ENCODE assay signal across 24 cellular contexts in the genomic region with DNA sequence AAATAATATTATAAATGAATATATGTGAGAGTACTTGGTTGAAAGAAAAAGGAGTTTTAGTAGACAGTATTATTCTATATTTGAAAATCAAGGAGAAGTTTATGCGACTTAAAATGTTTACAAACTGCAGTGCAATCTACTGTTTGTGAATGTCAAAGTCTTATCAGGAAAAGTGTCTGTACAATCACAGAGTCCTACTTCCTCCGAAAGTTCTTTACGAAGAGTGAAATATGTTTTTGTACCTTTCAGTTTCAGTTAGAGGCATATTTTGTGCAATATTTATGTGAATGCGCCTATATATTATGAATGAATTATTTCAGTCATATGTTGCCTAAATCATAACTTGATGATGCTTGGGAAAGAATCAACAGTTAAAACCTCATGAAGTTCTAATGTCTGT. TPM values are rescaled to one million over a fixed set of nuclear protein-coding genes. Genes with fewer than 3 reads are reported as not detected.
DNase-seq lines count a peak whose midpoint lies in the region; ATAC-seq, FAIRE-seq and TF ChIP-seq lines count a peak whose summit lies in the region.
"Had no signal": no experiment of that assay in that cellular context is flagged by ENCODE, and none has a peak within 500 bp of the region (broad histone marks: within the 10 kb centered on the region; RNA-seq: fewer than 3 reads in every experiment).

No MANE protein-coding gene starts in this region.

- peak overlapping the region; percentile 30 for H3K4me2 ChIP-seq in MM.1S (ENCODE audit: low read depth, low read length)
- peak overlapping the region; percentile 43 for H3K4me2 ChIP-seq in OCI-LY3 (ENCODE audit: low read length)
- no peak overlapping the region for H3K4me2 ChIP-seq in K562 (ENCODE audit: insufficient read depth, low read length)
- no peak overlapping the region for H3K4me2 ChIP-seq in osteoblast (ENCODE audit: insufficient read depth, low read length)
- H3K4me2 ChIP-seq: GM23338 had no signal

- POLR2A ChIA-PET in K562 (lab: Yijun Ruan, JAX) = interaction anchor here (0.6 to 0.7 kb wide), 2 partner anchors 29 to 143 kb away, joined by 3 read pairs; no protein-coding TSS in a partner anchor

- CTCF ChIA-PET in K562 (lab: Yijun Ruan, JAX; ENCODE audit: low intra/inter-chr PET ratio) = no interaction called here

- no peak for ATAC-seq in K562
- ATAC-seq: GM23338 had no signal

- peaks cover 12% of the 10 kb centered on the region for H3F3A ChIP-seq in MM.1S (ENCODE audit: insufficient read depth, low read length)

- DNase-seq in MM.1S (peak; percentile 60), K562 (ENCODE audit: extremely low read depth in 1 of 4, low spot score in 3 of 4) (no peak), tibial artery (no peak), NCI-H1092 (lab: John Stamatoyannopoulos, UW) (no peak), osteoblast (ENCODE audit: insufficient read length, low spot score, missing footprints) (no peak), globus pallidus (ENCODE audit: low spot score) (no peak)
- DNase-seq: ACHN; BE2C; C1 segment of cervical spinal cord; CD4-positive, CD25-positive, alpha-beta regulatory T cell; CD8-positive, alpha-beta memory T cell; COR-L47; HCEC 1CT; IMR-90 had no signal

- H2AFZ ChIP-seq in MM.1S (ENCODE audit: low read length) (no peak overlapping the region), OCI-LY3 (ENCODE audit: low read depth, low read length) (no peak overlapping the region), K562 (ENCODE audit: low read depth, low read length) (peak overlapping the region; percentile 4; the same call in 1 of the 2 replicates), osteoblast (ENCODE audit: low read length) (no peak overlapping the region)
- H2AFZ ChIP-seq: GM23338 had no signal

- TF ChIP-seq POLR2A in K562 (conservative IDR thresholded peaks at IDR 0.05) = no peak

- TF ChIP-seq RAD21 in K562 (CRISPR knock-in tag; conservative IDR thresholded peaks at IDR 0.05 in 1 of 2, IDR thresholded peaks at IDR 0.05 in 1 of 2) = no peak

- H3K4me3 ChIP-seq in MM.1S (ENCODE audit: low read length) = no peak overlapping the region
- peak overlapping the region; percentile 43 for H3K4me3 ChIP-seq in OCI-LY3 (ENCODE audit: low read length)
- H3K4me3 ChIP-seq in K562 = no peak overlapping the region
- H3K4me3 ChIP-seq in tibial artery = no peak overlapping the region
- no peak overlapping the region for H3K4me3 ChIP-seq in osteoblast (ENCODE audit: insufficient read depth, low read length)
- H3K4me3 ChIP-seq: GM23338 had no signal

- intact Hi-C loops in K562 (cut with micrococcal nuclease) = loop anchor here (10.0 kb wide), 1 partner anchor 638 kb away; the partner anchor contains the start of genes HDDC3 and UNC45A
- intact Hi-C loops in tibial artery (cut with DNase I; ENCODE audit: low total_unique reads) = loop anchor here (10.0 kb wide), 1 partner anchor 188 kb away; no protein-coding TSS in a partner anchor

- H4K20me1 ChIP-seq in MM.1S (ENCODE audit: insufficient read depth, low read length) (no peaks in the 10 kb centered on the region), OCI-LY3 (ENCODE audit: insufficient read depth, low read length) (no peaks in the 10 kb centered on the region), K562 (replicated peaks; ENCODE audit: control insufficient read depth, insufficient read depth, low read length) (no peaks in the 10 kb centered on the region), osteoblast (ENCODE audit: insufficient read depth, low read length) (no peaks in the 10 kb centered on the region)

- no peak for FAIRE-seq in K562 (lab: Jason Lieb, UNC)
- FAIRE-seq: A204.1, D721Med, G401.6, GM12892, GM18507, H54, HTR-8/SVneo had no signal

- H3K36me3 ChIP-seq in MM.1S (replicated peaks; ENCODE audit: insufficient read depth, low read length) (no peaks in the 10 kb centered on the region), OCI-LY3 (replicated peaks; ENCODE audit: low read depth, low read length) (no peaks in the 10 kb centered on the region), K562 (ENCODE audit: control insufficient read depth, insufficient read depth, low read length) (no peaks in the 10 kb centered on the region), tibial artery (no peaks in the 10 kb centered on the region), osteoblast (ENCODE audit: insufficient read depth, low read length) (no peaks in the 10 kb centered on the region)
- H3K36me3 ChIP-seq: BE2C had no signal

- H3K9me2 ChIP-seq in MM.1S (replicated peaks; ENCODE audit: insufficient read depth, low read length) = no peaks in the 10 kb centered on the region

- H3K9me3 ChIP-seq in MM.1S (replicated peaks; ENCODE audit: insufficient read depth, low read length) = no peaks in the 10 kb centered on the region
- no peaks in the 10 kb centered on the region for H3K9me3 ChIP-seq in OCI-LY3 (ENCODE audit: insufficient read depth, low read length)
- no peaks in the 10 kb centered on the region for H3K9me3 ChIP-seq in K562 (replicated peaks; ENCODE audit: control insufficient read depth, insufficient read depth, low read depth, low read length)
- H3K9me3 ChIP-seq in tibial artery = no peaks in the 10 kb centered on the region
- no peaks in the 10 kb centered on the region for H3K9me3 ChIP-seq in osteoblast (ENCODE audit: low read depth, low read length)
- H3K9me3 ChIP-seq: BE2C had no signal

- no peak overlapping the region for H3K27ac ChIP-seq in MM.1S (ENCODE audit: low read length)
- H3K27ac ChIP-seq in OCI-LY3 (ENCODE audit: low read length) = no peak overlapping the region
- H3K27ac ChIP-seq in K562 (ENCODE audit: extremely low read depth, low read depth, low read length) = no peak overlapping the region
- peak overlapping the region; percentile 75 to 87 for H3K27ac ChIP-seq in tibial artery
- H3K27ac ChIP-seq in osteoblast (ENCODE audit: low read depth, low read length) = no peak overlapping the region
- H3K27ac ChIP-seq: HL-60 had no signal

- no peak for TF ChIP-seq EP300 in K562 (IDR thresholded peaks at IDR 0.05; ENCODE audit: low read length)

- peaks cover 3% of the 10 kb centered on the region for H3K9me1 ChIP-seq in K562 (ENCODE audit: control insufficient read depth, insufficient read depth, low read length)

- H3K4me1 ChIP-seq in MM.1S (ENCODE audit: low read length) (peaks cover 5% of the 10 kb centered on the region; the same call in 1 of the 2 replicates), OCI-LY3 (ENCODE audit: low read length) (peaks cover 44% of the 10 kb centered on the region), K562 (replicated peaks in 1 of 2; ENCODE audit: control insufficient read depth in 2 of 2, insufficient read depth in 2 of 2, low read length in 2 of 2) (peaks cover 11 to 32% of the 10 kb centered on the region in 2 experiments), tibial artery (peaks cover 0 to 84% (median 31%) of the 10 kb centered on the region in 4 donors), osteoblast (ENCODE audit: insufficient read depth, low read length) (no peaks in the 10 kb centered on the region)
- H3K4me1 ChIP-seq: BE2C had no signal

- H3K9ac ChIP-seq in MM.1S (ENCODE audit: low read length) = no peak overlapping the region
- H3K9ac ChIP-seq in OCI-LY3 (ENCODE audit: low read length) = no peak overlapping the region
- no peak overlapping the region for H3K9ac ChIP-seq in K562 (ENCODE audit: insufficient read depth in 1 of 2, low read depth in 2 of 2, low read length in 2 of 2)

- H3K79me2 ChIP-seq in MM.1S (ENCODE audit: low read length) (no peaks in the 10 kb centered on the region), OCI-LY3 (ENCODE audit: low read length) (no peaks in the 10 kb centered on the region), K562 (ENCODE audit: control insufficient read depth, insufficient read depth, low read length) (no peaks in the 10 kb centered on the region), osteoblast (ENCODE audit: insufficient read depth, low read length) (no peaks in the 10 kb centered on the region)

- no TSS peak for BruUV-seq in K562 (replicated peaks; lab: Mats Ljungman, UMichigan)

- TF ChIP-seq CTCF in MM.1S (IDR thresholded peaks at IDR 0.05; ENCODE audit: low read length) = no peak
- no peak for TF ChIP-seq CTCF in OCI-LY3 (IDR thresholded peaks at IDR 0.05; ENCODE audit: low read depth, low read length)
- no peak for TF ChIP-seq CTCF in K562 (IDR thresholded peaks at IDR 0.05 in 2 of 3, conservative IDR thresholded peaks at IDR 0.05 in 1 of 3; ENCODE audit: insufficient read depth in 2 of 3, low read depth in 1 of 3, low read length in 3 of 3)
- no peak for TF ChIP-seq CTCF in tibial artery (IDR thresholded peaks at IDR 0.05)
- TF ChIP-seq CTCF in osteoblast (IDR thresholded peaks at IDR 0.05; ENCODE audit: extremely low read depth, low read depth, low read length) = no peak

- WGBS in K562 (ENCODE audit: insufficient coverage, low coverage, missing lambda C conversion rate) = 25% methylated on average over 4 of the region's 4 CpGs

- in situ Hi-C loops in K562 (cut with MboI) = no loop called here

- H3K27me3 ChIP-seq in MM.1S (replicated peaks; ENCODE audit: insufficient read depth, low read length) (peaks cover 10% of the 10 kb centered on the region), OCI-LY3 (ENCODE audit: low read depth, low read length) (no peaks in the 10 kb centered on the region), K562 (ENCODE audit: control insufficient read depth in 2 of 2, insufficient read depth in 2 of 2, low read length in 2 of 2) (no peaks in the 10 kb centered on the region; a peak in 1 of 5 replicates), tibial artery (no peaks in the 10 kb centered on the region), osteoblast (ENCODE audit: insufficient read depth, low read length) (no peaks in the 10 kb centered on the region)
- H3K27me3 ChIP-seq: BE2C had no signal

RNA-seq across cellular contexts. Expression of gene NGRN, which starts 31.5 kb away (rescaled TPM):
- total RNA-seq in K562 (2011; cell fraction: chromatin; rRNA removed; ENCODE audit: low replicate concordance) = 23.0 and 24.9 TPM in 2 replicates
- 17.9 and 20.5 TPM in 2 replicates for total RNA-seq in K562 (2011; cell fraction: nucleolus; rRNA removed)
- 24.8 and 26.5 TPM in 2 replicates for total RNA-seq in K562 (2011; cell fraction: nucleoplasm; rRNA removed)
- total RNA-seq in K562 (2014; rRNA removed) (69.5 and 73.4 TPM in 2 replicates), K562 (2014; rRNA removed; fragmentation: Illumina TruSeq; extraction: Trizol) (54.9 and 58.8 TPM in 2 replicates), K562 (2015; rRNA removed; fragmentation: Illumina TruSeq; extraction: Trizol) (60.0 and 61.5 TPM in 2 replicates), K562 (2021) (64.6 and 66.5 TPM in 2 replicates), osteoblast (56.0 and 68.4 TPM in 2 replicates)
- polyA plus RNA-seq in K562 (2011; rRNA removed) (57.5 and 62.8 TPM in 2 replicates), K562 (2014; fragmentation: Illumina TruSeq; extraction: Trizol) (47.9 and 56.5 TPM in 2 replicates), K562 (2014; fragmentation: Nextera tagmentation; extraction: Ambion mirVana) (10 to 100 TPM; 14.0 to 21.0 TPM), K562 (2014; rRNA removed) (64.5 and 70.3 TPM in 2 replicates)
- polyA plus RNA-seq in K562 (2011; cell fraction: cytosol; rRNA removed) = 45.8 and 48.7 TPM in 2 replicates
- 21.4 and 27.0 TPM in 2 replicates for polyA plus RNA-seq in K562 (2011; cell fraction: nucleus; rRNA removed)
- 49.2 and 50.7 TPM in 2 replicates for polyA plus RNA-seq in K562 (2012)
- polyA minus RNA-seq in K562 (2011; rRNA and poly(A)+ RNA removed) = 37.7 and 38.0 TPM in 2 replicates
- polyA minus RNA-seq in K562 (2011; cell fraction: cytosol; rRNA and poly(A)+ RNA removed) = 18.5 and 20.3 TPM in 2 replicates
- 8.5 and 11.4 TPM in 2 replicates for polyA minus RNA-seq in K562 (2011; cell fraction: nucleus; rRNA and poly(A)+ RNA removed)

RNA-seq across cellular contexts. Expression of gene TTLL13, which starts 47.6 kb away (rescaled TPM):
- total RNA-seq in K562 (2011; cell fraction: chromatin; rRNA removed; ENCODE audit: low replicate concordance) = 1.1 and 1.4 TPM in 2 replicates
- 0.53 and 0.83 TPM in 2 replicates for total RNA-seq in K562 (2011; cell fraction: nucleolus; rRNA removed)
- 0.37 and 0.76 TPM in 2 replicates for total RNA-seq in K562 (2011; cell fraction: nucleoplasm; rRNA removed)
- total RNA-seq in K562 (2014; rRNA removed) (0.04 TPM in 1 of 2 replicates, not detected in the other), K562 (2014; rRNA removed; fragmentation: Illumina TruSeq; extraction: Trizol) (0.10 and 0.22 TPM in 2 replicates), K562 (2015; rRNA removed; fragmentation: Illumina TruSeq; extraction: Trizol) (0.11 TPM in 1 of 2 replicates, not detected in the other), K562 (2021) (0.11 and 0.36 TPM in 2 replicates), osteoblast (under 0.01 TPM in 2 replicates)
- polyA plus RNA-seq in K562 (2011; rRNA removed) (0.20 and 0.24 TPM in 2 replicates), K562 (2014; fragmentation: Illumina TruSeq; extraction: Trizol) (0.12 TPM in 1 of 2 replicates, not detected in the other), K562 (2014; fragmentation: Nextera tagmentation; extraction: Ambion mirVana) (under 1 TPM; 0.10 to 0.17 TPM), K562 (2014; rRNA removed) (0.05 TPM in 1 of 2 replicates, not detected in the other)
- polyA plus RNA-seq in K562 (2011; cell fraction: cytosol; rRNA removed) = 0.22 and 0.24 TPM in 2 replicates
- polyA plus RNA-seq in K562 (2011; cell fraction: nucleus; rRNA removed) = 0.49 and 0.74 TPM in 2 replicates
- polyA plus RNA-seq in K562 (2012) = 0.17 and 0.55 TPM in 2 replicates
- 0.28 and 0.51 TPM in 2 replicates for polyA minus RNA-seq in K562 (2011; rRNA and poly(A)+ RNA removed)
- not detected in 2 replicates for polyA minus RNA-seq in K562 (2011; cell fraction: cytosol; rRNA and poly(A)+ RNA removed)
- 0.22 and 0.40 TPM in 2 replicates for polyA minus RNA-seq in K562 (2011; cell fraction: nucleus; rRNA and poly(A)+ RNA removed)
- total RNA-seq: GM23338, IMR-90 had no signal
- polyA plus RNA-seq: GM23338 had no signal

RNA-seq across cellular contexts. Expression of gene ZNF774, which starts 55.1 kb away (rescaled TPM):
- total RNA-seq in K562 (2011; cell fraction: chromatin; rRNA removed; ENCODE audit: low replicate concordance) = 9.0 and 9.3 TPM in 2 replicates
- total RNA-seq in K562 (2011; cell fraction: nucleolus; rRNA removed) = 4.6 and 5.3 TPM in 2 replicates
- 5.6 and 9.1 TPM in 2 replicates for total RNA-seq in K562 (2011; cell fraction: nucleoplasm; rRNA removed)
- total RNA-seq in K562 (2014; rRNA removed) = 1.00 and 1.6 TPM in 2 replicates
- total RNA-seq in K562 (2014; rRNA removed; fragmentation: Illumina TruSeq; extraction: Trizol) = 0.95 and 1.9 TPM in 2 replicates
- 1.2 TPM in 2 replicates for total RNA-seq in K562 (2015; rRNA removed; fragmentation: Illumina TruSeq; extraction: Trizol)
- total RNA-seq in K562 (2021) = 1.2 and 3.0 TPM in 2 replicates
- 1.5 and 1.6 TPM in 2 replicates for polyA plus RNA-seq in K562 (2011; rRNA removed)
- polyA plus RNA-seq in K562 (2011; cell fraction: cytosol; rRNA removed) = 0.97 and 1.7 TPM in 2 replicates
- 3.0 and 3.2 TPM in 2 replicates for polyA plus RNA-seq in K562 (2011; cell fraction: nucleus; rRNA removed)
- 1.1 and 1.3 TPM in 2 replicates for polyA plus RNA-seq in K562 (2012)
- polyA plus RNA-seq in K562 (2014; fragmentation: Illumina TruSeq; extraction: Trizol) = 1.7 and 3.9 TPM in 2 replicates
- polyA plus RNA-seq in K562 (2014; fragmentation: Nextera tagmentation; extraction: Ambion mirVana) = under 1 TPM; 0.32 to 0.34 TPM
- 1.7 and 2.0 TPM in 2 replicates for polyA plus RNA-seq in K562 (2014; rRNA removed)
- 2.9 and 3.1 TPM in 2 replicates for polyA minus RNA-seq in K562 (2011; rRNA and poly(A)+ RNA removed)
- 0.38 and 5.4 TPM in 2 replicates for polyA minus RNA-seq in K562 (2011; cell fraction: cytosol; rRNA and poly(A)+ RNA removed)
- 2.4 and 3.6 TPM in 2 replicates for polyA minus RNA-seq in K562 (2011; cell fraction: nucleus; rRNA and poly(A)+ RNA removed)
- total RNA-seq in osteoblast = 1.8 and 2.4 TPM in 2 replicates
- total RNA-seq: CD4-positive, CD25-positive, alpha-beta regulatory T cell had no signal
- polyA plus RNA-seq: CD4-positive, CD25-positive, alpha-beta regulatory T cell; CD8-positive, alpha-beta memory T cell had no signal

Comparison
In these comparisons a context has a peak if more than half of its experiments do, and no peak if none do; other contexts are left out.
1. H3K27ac ChIP-seq: peak in tibial artery (2 of 2); none in MM.1S (single experiment), OCI-LY3 (single experiment), K562 (single experiment) and osteoblast (single experiment).
2. H3K4me2 ChIP-seq: peak in MM.1S (single experiment) and OCI-LY3 (single experiment); none in K562 (single experiment) and osteoblast (single experiment).